ENCODE assay signal across 1 cellular context in the genomic region with DNA sequence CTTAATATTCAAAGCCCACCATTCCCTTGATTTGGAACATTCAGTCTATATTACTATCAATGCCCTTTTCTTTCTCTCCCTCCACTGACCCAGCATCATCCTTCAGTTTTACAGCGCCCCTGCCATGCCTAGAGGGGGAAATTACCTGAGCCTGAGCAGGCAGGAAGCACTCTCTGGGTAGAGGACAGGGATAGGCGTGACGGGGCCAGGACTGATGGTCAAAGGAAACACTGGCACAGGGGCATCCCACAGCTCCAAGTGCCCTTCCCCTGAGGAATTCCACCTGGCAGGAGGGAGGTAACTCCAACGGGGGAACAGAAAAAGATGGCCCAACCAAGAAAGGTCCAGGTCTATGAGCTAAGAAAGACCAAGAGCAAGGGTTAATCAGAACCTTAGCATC.
TF ChIP-seq lines count a peak whose summit lies in the region.

No MANE protein-coding gene starts in this region.

TF ChIP-seq in GM12878, 131 proteins besides CTCF, POLR2A, EP300 and RAD21:
- TF ChIP-seq, protein P1, sequence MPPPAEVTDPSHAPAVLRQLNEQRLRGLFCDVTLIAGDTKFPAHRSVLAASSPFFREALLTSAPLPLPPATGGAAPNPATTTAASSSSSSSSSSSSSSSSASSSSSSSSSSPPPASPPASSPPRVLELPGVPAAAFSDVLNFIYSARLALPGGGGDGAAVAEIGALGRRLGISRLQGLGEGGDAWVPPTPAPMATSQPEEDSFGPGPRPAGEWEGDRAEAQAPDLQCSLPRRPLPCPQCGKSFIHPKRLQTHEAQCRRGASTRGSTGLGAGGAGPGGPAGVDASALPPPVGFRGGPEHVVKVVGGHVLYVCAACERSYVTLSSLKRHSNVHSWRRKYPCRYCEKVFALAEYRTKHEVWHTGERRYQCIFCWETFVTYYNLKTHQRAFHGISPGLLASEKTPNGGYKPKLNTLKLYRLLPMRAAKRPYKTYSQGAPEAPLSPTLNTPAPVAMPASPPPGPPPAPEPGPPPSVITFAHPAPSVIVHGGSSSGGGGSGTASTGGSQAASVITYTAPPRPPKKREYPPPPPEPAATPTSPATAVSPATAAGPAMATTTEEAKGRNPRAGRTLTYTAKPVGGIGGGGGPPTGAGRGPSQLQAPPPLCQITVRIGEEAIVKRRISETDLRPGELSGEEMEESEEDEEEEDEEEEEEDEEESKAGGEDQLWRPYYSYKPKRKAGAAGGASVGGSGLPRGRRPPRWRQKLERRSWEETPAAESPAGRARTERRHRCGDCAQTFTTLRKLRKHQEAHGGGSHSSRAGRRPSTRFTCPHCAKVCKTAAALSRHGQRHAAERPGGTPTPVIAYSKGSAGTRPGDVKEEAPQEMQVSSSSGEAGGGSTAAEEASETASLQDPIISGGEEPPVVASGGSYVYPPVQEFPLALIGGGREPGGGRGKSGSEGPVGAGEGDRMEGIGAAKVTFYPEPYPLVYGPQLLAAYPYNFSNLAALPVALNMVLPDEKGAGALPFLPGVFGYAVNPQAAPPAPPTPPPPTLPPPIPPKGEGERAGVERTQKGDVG (CRISPR knock-in tag; IDR thresholded peaks at IDR 0.05): no peak
- TF ChIP-seq RELA (IDR thresholded peaks at IDR 0.05; ENCODE audit: borderline replicate concordance, partially characterized antibody) (no peak), USF2 (IDR thresholded peaks at IDR 0.05; ENCODE audit: borderline replicate concordance, low read depth, low read length) (no peak), ZNF622 (IDR thresholded peaks at IDR 0.05) (no peak), E2F8 (IDR thresholded peaks at IDR 0.05; ENCODE audit: low read depth, partially characterized antibody) (no peak), ZNF274 (IDR thresholded peaks at IDR 0.05; ENCODE audit: insufficient read depth, insufficient read length) (no peak), NRF1 (conservative IDR thresholded peaks at IDR 0.05; ENCODE audit: low read depth, low read length) (no peak), ETV6 (conservative IDR thresholded peaks at IDR 0.05 in 1 of 2, IDR thresholded peaks at IDR 0.05 in 1 of 2; ENCODE audit: borderline replicate concordance in 1 of 2, low read depth in 1 of 2) (no peak), ZBTB40 (IDR thresholded peaks at IDR 0.05; ENCODE audit: borderline replicate concordance) (no peak), NR2C1 (IDR thresholded peaks at IDR 0.05) (no peak), SKIL (IDR thresholded peaks at IDR 0.05; ENCODE audit: low read depth, poor library complexity, severe bottlenecking) (no peak), MYC (IDR thresholded peaks at IDR 0.05; ENCODE audit: insufficient read depth, insufficient read length, insufficient replicate concordance, low read length, severe bottlenecking) (no peak), PAX8 (IDR thresholded peaks at IDR 0.05) (no peak)
- TF ChIP-seq, protein P2, sequence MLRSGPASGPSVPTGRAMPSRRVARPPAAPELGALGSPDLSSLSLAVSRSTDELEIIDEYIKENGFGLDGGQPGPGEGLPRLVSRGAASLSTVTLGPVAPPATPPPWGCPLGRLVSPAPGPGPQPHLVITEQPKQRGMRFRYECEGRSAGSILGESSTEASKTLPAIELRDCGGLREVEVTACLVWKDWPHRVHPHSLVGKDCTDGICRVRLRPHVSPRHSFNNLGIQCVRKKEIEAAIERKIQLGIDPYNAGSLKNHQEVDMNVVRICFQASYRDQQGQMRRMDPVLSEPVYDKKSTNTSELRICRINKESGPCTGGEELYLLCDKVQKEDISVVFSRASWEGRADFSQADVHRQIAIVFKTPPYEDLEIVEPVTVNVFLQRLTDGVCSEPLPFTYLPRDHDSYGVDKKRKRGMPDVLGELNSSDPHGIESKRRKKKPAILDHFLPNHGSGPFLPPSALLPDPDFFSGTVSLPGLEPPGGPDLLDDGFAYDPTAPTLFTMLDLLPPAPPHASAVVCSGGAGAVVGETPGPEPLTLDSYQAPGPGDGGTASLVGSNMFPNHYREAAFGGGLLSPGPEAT (IDR thresholded peaks at IDR 0.05; ENCODE audit: low read depth): no peak
- TF ChIP-seq, protein P3, sequence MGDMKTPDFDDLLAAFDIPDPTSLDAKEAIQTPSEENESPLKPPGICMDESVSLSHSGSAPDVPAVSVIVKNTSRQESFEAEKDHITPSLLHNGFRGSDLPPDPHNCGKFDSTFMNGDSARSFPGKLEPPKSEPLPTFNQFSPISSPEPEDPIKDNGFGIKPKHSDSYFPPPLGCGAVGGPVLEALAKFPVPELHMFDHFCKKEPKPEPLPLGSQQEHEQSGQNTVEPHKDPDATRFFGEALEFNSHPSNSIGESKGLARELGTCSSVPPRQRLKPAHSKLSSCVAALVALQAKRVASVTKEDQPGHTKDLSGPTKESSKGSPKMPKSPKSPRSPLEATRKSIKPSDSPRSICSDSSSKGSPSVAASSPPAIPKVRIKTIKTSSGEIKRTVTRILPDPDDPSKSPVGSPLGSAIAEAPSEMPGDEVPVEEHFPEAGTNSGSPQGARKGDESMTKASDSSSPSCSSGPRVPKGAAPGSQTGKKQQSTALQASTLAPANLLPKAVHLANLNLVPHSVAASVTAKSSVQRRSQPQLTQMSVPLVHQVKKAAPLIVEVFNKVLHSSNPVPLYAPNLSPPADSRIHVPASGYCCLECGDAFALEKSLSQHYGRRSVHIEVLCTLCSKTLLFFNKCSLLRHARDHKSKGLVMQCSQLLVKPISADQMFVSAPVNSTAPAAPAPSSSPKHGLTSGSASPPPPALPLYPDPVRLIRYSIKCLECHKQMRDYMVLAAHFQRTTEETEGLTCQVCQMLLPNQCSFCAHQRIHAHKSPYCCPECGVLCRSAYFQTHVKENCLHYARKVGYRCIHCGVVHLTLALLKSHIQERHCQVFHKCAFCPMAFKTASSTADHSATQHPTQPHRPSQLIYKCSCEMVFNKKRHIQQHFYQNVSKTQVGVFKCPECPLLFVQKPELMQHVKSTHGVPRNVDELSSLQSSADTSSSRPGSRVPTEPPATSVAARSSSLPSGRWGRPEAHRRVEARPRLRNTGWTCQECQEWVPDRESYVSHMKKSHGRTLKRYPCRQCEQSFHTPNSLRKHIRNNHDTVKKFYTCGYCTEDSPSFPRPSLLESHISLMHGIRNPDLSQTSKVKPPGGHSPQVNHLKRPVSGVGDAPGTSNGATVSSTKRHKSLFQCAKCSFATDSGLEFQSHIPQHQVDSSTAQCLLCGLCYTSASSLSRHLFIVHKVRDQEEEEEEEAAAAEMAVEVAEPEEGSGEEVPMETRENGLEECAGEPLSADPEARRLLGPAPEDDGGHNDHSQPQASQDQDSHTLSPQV (IDR thresholded peaks at IDR 0.05): no peak
- TF ChIP-seq, protein P4, sequence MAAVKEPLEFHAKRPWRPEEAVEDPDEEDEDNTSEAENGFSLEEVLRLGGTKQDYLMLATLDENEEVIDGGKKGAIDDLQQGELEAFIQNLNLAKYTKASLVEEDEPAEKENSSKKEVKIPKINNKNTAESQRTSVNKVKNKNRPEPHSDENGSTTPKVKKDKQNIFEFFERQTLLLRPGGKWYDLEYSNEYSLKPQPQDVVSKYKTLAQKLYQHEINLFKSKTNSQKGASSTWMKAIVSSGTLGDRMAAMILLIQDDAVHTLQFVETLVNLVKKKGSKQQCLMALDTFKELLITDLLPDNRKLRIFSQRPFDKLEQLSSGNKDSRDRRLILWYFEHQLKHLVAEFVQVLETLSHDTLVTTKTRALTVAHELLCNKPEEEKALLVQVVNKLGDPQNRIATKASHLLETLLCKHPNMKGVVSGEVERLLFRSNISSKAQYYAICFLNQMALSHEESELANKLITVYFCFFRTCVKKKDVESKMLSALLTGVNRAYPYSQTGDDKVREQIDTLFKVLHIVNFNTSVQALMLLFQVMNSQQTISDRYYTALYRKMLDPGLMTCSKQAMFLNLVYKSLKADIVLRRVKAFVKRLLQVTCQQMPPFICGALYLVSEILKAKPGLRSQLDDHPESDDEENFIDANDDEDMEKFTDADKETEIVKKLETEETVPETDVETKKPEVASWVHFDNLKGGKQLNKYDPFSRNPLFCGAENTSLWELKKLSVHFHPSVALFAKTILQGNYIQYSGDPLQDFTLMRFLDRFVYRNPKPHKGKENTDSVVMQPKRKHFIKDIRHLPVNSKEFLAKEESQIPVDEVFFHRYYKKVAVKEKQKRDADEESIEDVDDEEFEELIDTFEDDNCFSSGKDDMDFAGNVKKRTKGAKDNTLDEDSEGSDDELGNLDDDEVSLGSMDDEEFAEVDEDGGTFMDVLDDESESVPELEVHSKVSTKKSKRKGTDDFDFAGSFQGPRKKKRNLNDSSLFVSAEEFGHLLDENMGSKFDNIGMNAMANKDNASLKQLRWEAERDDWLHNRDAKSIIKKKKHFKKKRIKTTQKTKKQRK (IDR thresholded peaks at IDR 0.05; ENCODE audit: low read depth, low read length): no peak
